Comparison of ENCODE assay signal across 8 cellular contexts in the genomic region with DNA sequence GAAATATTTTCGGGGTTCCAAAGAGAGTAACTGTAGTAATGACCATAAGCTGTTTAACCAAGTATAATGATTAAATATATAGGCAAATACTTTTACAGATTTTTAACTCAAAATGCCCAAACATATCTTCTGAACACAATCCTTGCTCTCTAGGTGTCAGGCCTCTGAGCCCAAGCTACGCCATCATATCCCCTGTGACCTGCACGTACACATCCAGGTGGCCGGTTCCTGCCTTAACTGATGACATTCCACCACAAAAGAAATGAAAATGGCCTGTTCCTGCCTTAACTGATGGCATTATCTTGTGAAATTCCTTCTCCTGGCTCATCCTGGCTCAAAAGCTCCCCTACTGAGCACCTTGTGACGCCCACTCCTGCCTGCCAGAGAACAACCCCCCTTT.
A peak's percentile ranks its signal among the peaks of the same experiment; 100 is the strongest.
DNase-seq lines count a peak whose midpoint lies in the region; ATAC-seq and TF ChIP-seq lines count a peak whose summit lies in the region.
"Not testable (repeated sequence)": the region's sequence is repeated elsewhere in the genome, so short reads cannot be mapped to it uniquely, and the experiment has no call there.

No MANE protein-coding gene starts in this region.

- H2AFZ ChIP-seq in H9 (ENCODE audit: low read length) = not testable (repeated sequence)

- peak overlapping the region; percentile 76 for H3K56ac ChIP-seq in H9 (ENCODE audit: insufficient read length, low read depth, low read length)

- not testable (repeated sequence) for H3K27me3 ChIP-seq in H9 (ENCODE audit: insufficient read depth, low read length); HUES6 (ENCODE audit: control insufficient read depth, insufficient read depth, low read length); endodermal cell (ENCODE audit: control insufficient read depth, insufficient read depth, low read length, poor library complexity, severe bottlenecking); iPS DF 6.9 (ENCODE audit: control insufficient read depth, insufficient read depth, low read length); iPS-20b (ENCODE audit: insufficient read depth, low read length)

- peak overlapping the region; percentile 86 for H2AK5ac ChIP-seq in H9 (ENCODE audit: insufficient read length, low read length)

- H3K36me3 ChIP-seq in HUES6 (ENCODE audit: control insufficient read depth, insufficient read depth, low read length) = peaks cover 11% of the 10 kb centered on the region; the same call in 1 of the 2 replicates
- H3K36me3 ChIP-seq in endodermal cell (ENCODE audit: control insufficient read depth, insufficient read depth, low read length); iPS DF 6.9 (ENCODE audit: control insufficient read depth, insufficient read depth, low read length); iPS-20b (ENCODE audit: insufficient read depth, low read depth, low read length): not testable (repeated sequence)

- no CpG with 5 or more reads among the region's 5 CpGs for WGBS in H9 (ENCODE audit: extremely low coverage, insufficient read length, low lambda C conversion rate)
- WGBS in endodermal cell (ENCODE audit: insufficient coverage in 1 of 2, insufficient read length in 1 of 2), 2 experiments = 6 to 10% methylated on average over 1 to 5 of the region's 5 CpGs
- WGBS in iPS DF 6.9 (ENCODE audit: insufficient coverage, insufficient read length) = no CpG with 5 or more reads among the region's 5 CpGs

- POLR2A ChIA-PET in WTC11 (lab: Charles Lee) = not testable (repeated sequence)

- H3K4me1 Mint-ChIP-seq in H9 (peaks cover 54 to 56% of the 10 kb centered on the region in 2 experiments), WTC11 (peaks cover 63% of the 10 kb centered on the region), endodermal cell (peaks cover 33% of the 10 kb centered on the region), neural crest cell (peaks cover 19% of the 10 kb centered on the region)

- not testable (repeated sequence) for H3T11ph ChIP-seq in H9 (ENCODE audit: low read length)

- H3K27ac ChIP-seq in H9 (ENCODE audit: insufficient read length, low read depth, low read length) (peak overlapping the region; percentile 96), HUES6 (ENCODE audit: low read depth, low read length) (peak overlapping the region; percentile 99), iPS DF 6.9 (ENCODE audit: low read length) (peak overlapping the region; percentile 97), iPS-20b (ENCODE audit: low read length) (peak overlapping the region; percentile 98)
- H3K27ac ChIP-seq in endodermal cell (ENCODE audit: low read depth, low read length) = not testable (repeated sequence)

- H3K9ac ChIP-seq in H9 (ENCODE audit: extremely low read depth, insufficient read length, low read length) = not testable (repeated sequence)
- H3K9ac ChIP-seq in HUES6 (ENCODE audit: low read length) (peak overlapping the region; percentile 74), endodermal cell (ENCODE audit: extremely low read depth, low read length, poor library complexity, severe bottlenecking) (peak overlapping the region; percentile 67), iPS-20b (ENCODE audit: low read depth, low read length) (peak overlapping the region; percentile 81; the same call in 1 of the 2 replicates)

- not testable (repeated sequence) for H3K9me3 ChIP-seq in H9 (ENCODE audit: control insufficient read depth, low read depth, low read length); iPS DF 6.9 (ENCODE audit: control insufficient read depth, insufficient read depth, low read length); iPS-20b (ENCODE audit: insufficient read depth, low read depth, low read length)
- H3K9me3 ChIP-seq in HUES6 (ENCODE audit: control insufficient read depth, insufficient read depth, low read depth, low read length) (peaks cover 18% of the 10 kb centered on the region), endodermal cell (ENCODE audit: control insufficient read depth, low read length) (peaks cover 24% of the 10 kb centered on the region)

- not testable (repeated sequence) for H3K4ac ChIP-seq in H9 (ENCODE audit: low read depth, low read length)

- H3K27me3 Mint-ChIP-seq in H9 (ENCODE audit: low read depth); endodermal cell (ENCODE audit: insufficient read depth); neural crest cell (ENCODE audit: low read depth): not testable (repeated sequence)
- peaks cover 17% of the 10 kb centered on the region for H3K27me3 Mint-ChIP-seq in WTC11 (ENCODE audit: low read depth)

- peak overlapping the region; percentile 86 for H2BK5ac ChIP-seq in H9 (ENCODE audit: insufficient read length, low read length)

- not testable (repeated sequence) for H3K4me3 ChIP-seq in HUES6 (ENCODE audit: low read depth, low read length); iPS DF 6.9 (ENCODE audit: low read length); iPS-20b (ENCODE audit: low read length)
- peak overlapping the region; percentile 75 for H3K4me3 ChIP-seq in endodermal cell (ENCODE audit: low read length)

- not testable (repeated sequence) for H2BK20ac ChIP-seq in H9 (ENCODE audit: low read depth, low read length, poor library complexity, severe bottlenecking)

- not testable (repeated sequence) for H3K79me2 ChIP-seq in H9 (ENCODE audit: insufficient read depth, low read length)

- not testable (repeated sequence) for H3K79me1 ChIP-seq in H9 (ENCODE audit: insufficient read depth, low read depth, low read length, poor library complexity, severe bottlenecking)

- H3K23me2 ChIP-seq in H9 (ENCODE audit: insufficient read length, low read depth, low read length, poor library complexity, severe bottlenecking) = not testable (repeated sequence)

- not testable (repeated sequence) for H4K20me1 ChIP-seq in H9 (ENCODE audit: control insufficient read depth, insufficient read depth, insufficient read length)

- H4K91ac ChIP-seq in H9 (ENCODE audit: insufficient read length, low read depth, low read length) = not testable (repeated sequence)

- CTCF ChIA-PET in WTC11 (lab: Charles Lee) = not testable (repeated sequence)

- H4K8ac ChIP-seq in H9 (replicated peaks; ENCODE audit: insufficient read length, low read depth, low read length) = not testable (repeated sequence)

- H3K9me3 Mint-ChIP-seq in H9 = peaks cover 12 to 18% of the 10 kb centered on the region in 2 experiments
- H3K9me3 Mint-ChIP-seq in WTC11 = peaks cover 34% of the 10 kb centered on the region
- H3K9me3 Mint-ChIP-seq in endodermal cell = peaks cover 29% of the 10 kb centered on the region
- H3K9me3 Mint-ChIP-seq in neural crest cell = peaks cover 19% of the 10 kb centered on the region

- not testable (repeated sequence) for H3K4me1 ChIP-seq in H9 (ENCODE audit: insufficient read depth, low read length); endodermal cell (ENCODE audit: control insufficient read depth, insufficient read depth, low read length); iPS DF 6.9 (ENCODE audit: control insufficient read depth, insufficient read depth, low read length)
- H3K4me1 ChIP-seq in HUES6 (ENCODE audit: control insufficient read depth, insufficient read depth, low read length) (peaks cover 28% of the 10 kb centered on the region), iPS-20b (ENCODE audit: insufficient read depth, low read length) (peaks cover 23% of the 10 kb centered on the region)

- not testable (repeated sequence) for H3K23ac ChIP-seq in H9 (ENCODE audit: insufficient read length, low read depth, low read length)

- peaks cover 22 to 41% (median 28%) of the 10 kb centered on the region in 3 experiments for H3K36me3 Mint-ChIP-seq in H9 (ENCODE audit: insufficient read depth in 1 of 3, low read depth in 3 of 3)
- H3K36me3 Mint-ChIP-seq in WTC11 = peaks cover 39% of the 10 kb centered on the region
- peaks cover 39% of the 10 kb centered on the region for H3K36me3 Mint-ChIP-seq in endodermal cell (ENCODE audit: low read depth)
- H3K36me3 Mint-ChIP-seq in neural crest cell (ENCODE audit: low read depth) = not testable (repeated sequence)

- not testable (repeated sequence) for TF ChIP-seq CTCF in H9 (conservative IDR thresholded peaks at IDR 0.05); WTC11 (IDR thresholded peaks at IDR 0.05); endodermal cell (conservative IDR thresholded peaks at IDR 0.05); neural crest cell (conservative IDR thresholded peaks at IDR 0.05)

- H2BK120ac ChIP-seq in H9 (ENCODE audit: low read depth, low read length, poor library complexity, severe bottlenecking) = not testable (repeated sequence)

- DNase-seq in ELF-1 (ENCODE audit: low read depth, low spot score) = peak; percentile 4
- not testable (repeated sequence) for DNase-seq in H9; WTC11 (ENCODE audit: low spot score); endodermal cell; iPS DF 6.9 (ENCODE audit: low read depth, low spot score); neural crest cell (ENCODE audit: low read depth, low spot score)

- not testable (repeated sequence) for H2BK12ac ChIP-seq in H9 (ENCODE audit: insufficient read length, low read depth, low read length)

- H3K18ac ChIP-seq in H9 (ENCODE audit: insufficient read length, low read depth, low read length) = not testable (repeated sequence)

- H4K5ac ChIP-seq in H9 (ENCODE audit: insufficient read length, low read depth, low read length) = not testable (repeated sequence)

- H3K14ac ChIP-seq in H9 (ENCODE audit: insufficient read depth, low read length) = not testable (repeated sequence)

- not testable (repeated sequence) for ATAC-seq in WTC11

- H2BK15ac ChIP-seq in H9 (ENCODE audit: low read depth, low read length) = not testable (repeated sequence)

- H3K4me2 ChIP-seq in H9 (ENCODE audit: insufficient read depth, insufficient read length, low read length) = not testable (repeated sequence)

- peak overlapping the region in 1 of 2 experiments; percentile 45; a peak in 2 of 5 replicates for H3K4me3 Mint-ChIP-seq in H9
- H3K4me3 Mint-ChIP-seq in WTC11, neural crest cell: not testable (repeated sequence)
- peak overlapping the region; percentile 38 for H3K4me3 Mint-ChIP-seq in endodermal cell

- H3K27ac Mint-ChIP-seq in H9 (peak overlapping the region; percentile 99 to 100 (median 100)), WTC11 (peak overlapping the region; percentile 98), endodermal cell (peak overlapping the region; percentile 98), neural crest cell (ENCODE audit: unreplicated experiment) (peak overlapping the region; percentile 65)

TF ChIP-seq in WTC11, 78 proteins besides CTCF, POLR2A, EP300 and RAD21 (continues in another document):
- TF ChIP-seq ZNF423 (CRISPR knock-in tag; IDR thresholded peaks at IDR 0.05) = peak; percentile 29; the same call in 1 of the 2 replicates
